Comparison of ENCODE assay signal across 8 cellular contexts in genomic region chr6:149746147-149746946, GRCh38.
DNase-seq lines count a peak whose midpoint lies in the region; ATAC-seq and TF ChIP-seq lines count a peak whose summit lies in the region.

NUP43 (minus strand) TSS chr6:149746529; CDS start chr6:149746495, 34 bp downstream.

- TF ChIP-seq CTCF in AG09319 (IDR thresholded peaks at IDR 0.05; ENCODE audit: low read depth, low read length): peak; percentile 37

- DNase-seq in AG09319 (ENCODE audit: extremely low read depth, low read depth): peak; percentile 82
- DNase-seq in NCI-H345 (lab: John Stamatoyannopoulos, UW): peak; percentile 96
- DNase-seq in cerebellar nuclear complex (lab: John Stamatoyannopoulos, UW): peak; percentile 37 to 63
- DNase-seq in kidney glomerular epithelial cell (lab: John Stamatoyannopoulos, UW): peak; percentile 91
- peak; percentile 77 to 88 for DNase-seq in stimulated activated CD4-positive, alpha-beta T cell treated with anti-CD3 and anti-CD28 coated beads, Interleukin-1b, Interleukin-23, amount 100 ng/mL, for 1 hour (ENCODE audit: low read depth in 2 of 2)

- ATAC-seq in GM18909 (IDR thresholded peaks at IDR 0.05; ENCODE audit: poor library complexity, unreplicated experiment) (peak; percentile 64), HG03196 (IDR thresholded peaks at IDR 0.05; ENCODE audit: unreplicated experiment) (peak; percentile 59)
- peak; percentile 72 to 73 for ATAC-seq in activated CD4-positive, CD25-positive, alpha-beta regulatory T cell treated with anti-CD3 and anti-CD28 coated beads, Interleukin-2, amount 50 U/mL, for 24 hours

Comparison
In these comparisons a context has a peak if more than half of its experiments do, and no peak if none do; other contexts are left out.
1. Peak in every context shown above with its lines: DNase-seq and ATAC-seq.